Comparison of ENCODE assay signal across 22 cellular contexts in the genomic region with DNA sequence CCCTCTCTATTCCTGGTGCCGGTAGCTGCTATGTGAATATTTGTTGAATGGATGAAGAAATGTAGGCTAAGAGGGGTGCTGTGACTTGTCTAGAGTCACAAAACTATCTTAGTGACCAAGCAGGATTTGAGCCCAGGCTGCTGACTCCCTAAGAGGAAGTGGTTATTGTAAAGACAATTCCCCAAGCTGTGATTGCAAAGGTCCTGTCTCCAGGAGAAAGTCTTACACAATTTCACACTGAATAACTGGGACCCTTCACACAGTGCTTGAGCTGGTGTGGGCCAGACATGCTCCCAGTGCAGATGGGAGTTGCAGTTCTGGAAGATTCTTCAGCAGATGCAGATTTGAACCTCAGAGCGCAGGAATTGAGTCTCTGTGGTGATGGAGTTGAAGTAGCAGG. TPM values are rescaled to one million over a fixed set of nuclear protein-coding genes. Genes with fewer than 3 reads are reported as not detected.
DNase-seq lines count a peak whose midpoint lies in the region; ATAC-seq and TF ChIP-seq lines count a peak whose summit lies in the region.
"Had no signal": no experiment of that assay in that cellular context is flagged by ENCODE, and none has a peak within 500 bp of the region (broad histone marks: within the 10 kb centered on the region; RNA-seq: fewer than 3 reads in every experiment).

No MANE protein-coding gene starts in this region.

- H3K4me1 Mint-ChIP-seq in activated naive CD4-positive, alpha-beta T cell treated with anti-CD3 and anti-CD28 coated beads for 36 hours (ENCODE audit: low read depth) = no peaks in the 10 kb centered on the region

- no peak overlapping the region for H3K9ac ChIP-seq in Karpas-422 (ENCODE audit: low read length)

- DNase-seq in A673 (ENCODE audit: low spot score) (peak; percentile 14), Karpas-422 (peak; percentile 45), PC-9 (peak in 1 of 2 experiments; percentile 75), fibroblast of pulmonary artery (ENCODE audit: low read depth) (peak; percentile 48), AML-193 (lab: John Stamatoyannopoulos, UW) (no peak)
- DNase-seq in activated naive CD4-positive, alpha-beta T cell treated with anti-CD3 and anti-CD28 coated beads for 36 hours = no peak
- DNase-seq: 8988T, DMS53, GDM1, KG1, NCI-H1048, NCI-H1417 treated with DMSO at 0.1 percent for 48 hours, NCI-H187, NCI-H446 treated with DMSO at 0.1 percent for 48 hours, NCI-H526 treated with DMSO at 0.1 percent for 48 hours, SHP77 treated with DMSO at 0.1 percent for 48 hours had no signal

- H3K9me3 ChIP-seq in A673 (ENCODE audit: low read depth, low read length, poor library complexity, severe bottlenecking) (no peaks in the 10 kb centered on the region), Karpas-422 (ENCODE audit: low read length) (0 out of 2 replicates have a peak, but pooled peaks cover 2% of the 10 kb centered on the region), PC-9 (ENCODE audit: insufficient read depth, low read depth) (0 out of 2 replicates have a peak, but pooled peaks cover 3% of the 10 kb centered on the region)

- H3K9me3 Mint-ChIP-seq in activated naive CD4-positive, alpha-beta T cell treated with anti-CD3 and anti-CD28 coated beads for 36 hours = peaks cover 14% of the 10 kb centered on the region

- ATAC-seq in GM21529 (IDR thresholded peaks at IDR 0.05; ENCODE audit: unreplicated experiment) = no peak
- ATAC-seq: HepG2 had no signal

- intact Hi-C loops in A673 (cut with micrococcal nuclease; ENCODE audit: unreplicated experiment) = no loop called here
- intact Hi-C loops in PC-9 (cut with micrococcal nuclease; ENCODE audit: unreplicated experiment) = no loop called here
- intact Hi-C loops in activated naive CD4-positive, alpha-beta T cell treated with anti-CD3 and anti-CD28 coated beads for 36 hours (cut with micrococcal nuclease) = no loop called here

- H3K9me2 ChIP-seq in Karpas-422 (replicated peaks; ENCODE audit: insufficient read depth, low read length) (no peaks in the 10 kb centered on the region), PC-9 (ENCODE audit: insufficient read depth) (no peaks in the 10 kb centered on the region)

- CTCF ChIA-PET in A673 (lab: Charles Lee) = no interaction called here
- CTCF ChIA-PET in PC-9 (lab: Charles Lee) = no interaction called here
- CTCF ChIA-PET in activated naive CD4-positive, alpha-beta T cell treated with anti-CD3 and anti-CD28 coated beads for 36 hours (lab: Charles Lee) = interaction anchor here (1.7 to 2.1 kb wide), 2 partner anchors 11 to 12 kb away, joined by 3 to 8 read pairs; no protein-coding TSS in a partner anchor

- H2AFZ ChIP-seq in Karpas-422 (ENCODE audit: low read length) (no peak overlapping the region), PC-9 (no peak overlapping the region)

- H3K36me3 ChIP-seq in A673 (ENCODE audit: insufficient read depth, low read length, poor library complexity, severe bottlenecking) = no peaks in the 10 kb centered on the region
- no peaks in the 10 kb centered on the region for H3K36me3 ChIP-seq in Karpas-422 (ENCODE audit: insufficient read depth, low read length)
- no peaks in the 10 kb centered on the region for H3K36me3 ChIP-seq in PC-9 (ENCODE audit: low read depth)

- H3K4me2 ChIP-seq in Karpas-422 (ENCODE audit: low read depth, low read length, poor library complexity, severe bottlenecking) = no peak overlapping the region
- H3K4me2 ChIP-seq in PC-9 = peak overlapping the region; percentile 36

- BruUV-seq in A673 (replicated peaks; lab: Mats Ljungman, UMichigan) (no TSS peak), PC-9 (replicated peaks; lab: Mats Ljungman, UMichigan) (no TSS peak)

- POLR2A ChIA-PET in A673 (lab: Charles Lee; ENCODE audit: low non-redundant PET) = no interaction called here
- POLR2A ChIA-PET in PC-9 (lab: Charles Lee; ENCODE audit: unreplicated experiment) = no interaction called here

- H3K36me3 Mint-ChIP-seq in activated naive CD4-positive, alpha-beta T cell treated with anti-CD3 and anti-CD28 coated beads for 36 hours (ENCODE audit: low read depth) = peaks cover 2% of the 10 kb centered on the region
- H3K36me3 Mint-ChIP-seq: CD14-positive monocyte had no signal

- H3K27ac Mint-ChIP-seq in activated naive CD4-positive, alpha-beta T cell treated with anti-CD3 and anti-CD28 coated beads for 36 hours = no peak overlapping the region

- no peak overlapping the region for H3K27ac ChIP-seq in A673 (ENCODE audit: low read depth, low read length, poor library complexity, severe bottlenecking)
- no peak overlapping the region for H3K27ac ChIP-seq in Karpas-422 (ENCODE audit: low read length)
- peak overlapping the region; percentile 46 for H3K27ac ChIP-seq in PC-9
- H3K27ac ChIP-seq: HL-60, RWPE1, SK-N-MC had no signal

- no peak overlapping the region for H3K4me3 Mint-ChIP-seq in activated naive CD4-positive, alpha-beta T cell treated with anti-CD3 and anti-CD28 coated beads for 36 hours
- H3K4me3 Mint-ChIP-seq: CD14-positive monocyte had no signal

- H3K4me1 ChIP-seq in A673 (ENCODE audit: insufficient read depth, low read length, poor library complexity, severe bottlenecking) = peaks cover 30% of the 10 kb centered on the region
- peaks cover 30% of the 10 kb centered on the region for H3K4me1 ChIP-seq in Karpas-422 (ENCODE audit: low read length)
- H3K4me1 ChIP-seq in PC-9 (replicated peaks; ENCODE audit: insufficient read depth) = peaks cover 38% of the 10 kb centered on the region

- no peak overlapping the region for H3K4me3 ChIP-seq in A673 (ENCODE audit: low read depth, low read length, poor library complexity, severe bottlenecking)
- no peak overlapping the region for H3K4me3 ChIP-seq in Karpas-422 (ENCODE audit: low read length)
- no peak overlapping the region for H3K4me3 ChIP-seq in PC-9
- H3K4me3 ChIP-seq in fibroblast of pulmonary artery (replicated peaks; ENCODE audit: low read depth, low read length) = no peak overlapping the region
- H3K4me3 ChIP-seq: SK-N-MC had no signal

- peaks cover 40% of the 10 kb centered on the region for H3K27me3 Mint-ChIP-seq in activated naive CD4-positive, alpha-beta T cell treated with anti-CD3 and anti-CD28 coated beads for 36 hours (ENCODE audit: low read depth)

- TF ChIP-seq CTCF in A673 (conservative IDR thresholded peaks at IDR 0.05; ENCODE audit: low read depth, low read length) = no peak
- no peak for TF ChIP-seq CTCF in PC-9 (conservative IDR thresholded peaks at IDR 0.05)
- TF ChIP-seq CTCF in fibroblast of pulmonary artery (IDR thresholded peaks at IDR 0.05; ENCODE audit: low read length, missing control alignments) = no peak

- H3K79me2 ChIP-seq in Karpas-422 (ENCODE audit: low read length) = no peaks in the 10 kb centered on the region
- H3K79me2 ChIP-seq in PC-9 (ENCODE audit: low read depth) = no peaks in the 10 kb centered on the region

- no peaks in the 10 kb centered on the region for H3K27me3 ChIP-seq in A673 (replicated peaks; ENCODE audit: insufficient read depth, low read depth, low read length, poor library complexity)
- H3K27me3 ChIP-seq in Karpas-422 (ENCODE audit: low read length) = peaks cover 6% of the 10 kb centered on the region; the same call in 1 of the 2 replicates
- H3K27me3 ChIP-seq in PC-9 (ENCODE audit: insufficient read depth, low read depth) = no peaks in the 10 kb centered on the region

- peaks cover 6% of the 10 kb centered on the region for H3F3A ChIP-seq in PC-9 (ENCODE audit: insufficient read depth, low read depth)

- H4K20me1 ChIP-seq in Karpas-422 (ENCODE audit: insufficient read depth, low read depth, low read length) (no peaks in the 10 kb centered on the region), PC-9 (ENCODE audit: insufficient read depth) (no peaks in the 10 kb centered on the region)

RNA-seq across cellular contexts. Expression of a gene that starts 38.1 kb away (rescaled TPM):
- total RNA-seq in A673 (2021) = not detected in 2 replicates
- not detected in 2 replicates for total RNA-seq in Karpas-422 (2014; rRNA removed; shearing (Covaris generic); ENCODE audit: low replicate concordance)
- total RNA-seq in PC-9 (2021) = not detected in 2 replicates
- total RNA-seq in activated naive CD4-positive, alpha-beta T cell treated with anti-CD3 and anti-CD28 coated beads for 36 hours = not detected

Comparison
In these comparisons a context has a peak if more than half of its experiments do, and no peak if none do; other contexts are left out.
1. DNase-seq: peak in A673 (single experiment), Karpas-422 (single experiment) and fibroblast of pulmonary artery (single experiment); none in AML-193 (0 of 2) and activated naive CD4-positive, alpha-beta T cell treated with anti-CD3 and anti-CD28 coated beads for 36 hours (single experiment).